Comparison of ENCODE assay signal across 14 cellular contexts in the genomic region with DNA sequence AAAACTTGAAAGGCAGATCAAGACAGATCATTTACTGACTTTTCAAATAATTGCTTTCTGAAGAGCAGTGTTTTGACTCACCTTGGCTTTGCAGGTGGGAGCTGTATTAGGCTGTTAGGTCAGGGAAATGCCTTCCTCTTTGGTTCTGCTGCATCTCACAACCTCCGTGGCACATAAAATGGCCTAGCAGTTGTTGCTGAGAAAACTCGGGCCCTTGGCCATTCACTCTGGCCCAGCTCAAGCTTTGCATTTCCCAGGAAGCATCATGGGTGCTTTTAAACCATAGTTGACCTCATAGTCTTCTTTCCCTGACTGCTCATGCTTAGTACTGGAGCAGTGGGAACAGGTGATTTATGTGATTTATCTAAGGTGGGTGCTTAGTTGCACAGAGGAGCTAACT.
DNase-seq lines count a peak whose midpoint lies in the region; ATAC-seq and TF ChIP-seq lines count a peak whose summit lies in the region.
"Had no signal": no experiment of that assay in that cellular context is flagged by ENCODE, and none has a peak within 500 bp of the region (broad histone marks: within the 10 kb centered on the region; RNA-seq: fewer than 3 reads in every experiment).

No MANE protein-coding gene starts in this region.

- H3K4me2 ChIP-seq in GM23248 (ENCODE audit: unreplicated experiment), result peak overlapping the region; percentile 36
- H3K4me2 ChIP-seq: PC-9 had no signal

- H3K27me3 ChIP-seq in GM23248 (replicated peaks; ENCODE audit: insufficient read depth) (no peaks in the 10 kb centered on the region), brain microvascular endothelial cell (replicated peaks) (no peaks in the 10 kb centered on the region), layer of hippocampus (ENCODE audit: control insufficient read depth, insufficient read depth, low read length) (no peaks in the 10 kb centered on the region), subcutaneous abdominal adipose tissue (ENCODE audit: control insufficient read depth in 5 of 5, insufficient read depth in 4 of 5, low read length in 5 of 5) (no peaks in the 10 kb centered on the region)
- H3K27me3 ChIP-seq: MG63 had no signal

- H3K9ac ChIP-seq in GM23248, result peak overlapping the region; percentile 24; the same call in 1 of the 2 replicates
- H3K9ac ChIP-seq in subcutaneous abdominal adipose tissue (ENCODE audit: low read length in 5 of 5), result peak overlapping the region in 1 of 5 donors; percentile 33

- no peak for ATAC-seq in GM21786 (IDR thresholded peaks at IDR 0.05; ENCODE audit: unreplicated experiment)

- H4K20me1 ChIP-seq in GM23248 (ENCODE audit: insufficient read depth), result no peaks in the 10 kb centered on the region

- in situ Hi-C loops in GM23248 (cut with MboI) (loop anchor here (25.0 kb wide), 1 partner anchor 98 kb away; a partner anchor contains a TSS), brain microvascular endothelial cell (cut with HindIII; ENCODE audit: low pct_ligation_motif_present, low sequenced_read_pairs) (loop anchor here (25.0 kb wide), 1 partner anchor 102 kb away; no protein-coding TSS in a partner anchor)

- peak overlapping the region; percentile 84 for H3K27ac ChIP-seq in GM23248
- peak overlapping the region; percentile 92 for H3K27ac ChIP-seq in brain microvascular endothelial cell
- peak overlapping the region; percentile 35 for H3K27ac ChIP-seq in layer of hippocampus (ENCODE audit: low read depth, low read length)
- peak overlapping the region; percentile 86 for H3K27ac ChIP-seq in subcutaneous abdominal adipose tissue (ENCODE audit: low read depth, low read length)
- H3K27ac ChIP-seq: PC-9 had no signal

- no peaks in the 10 kb centered on the region for H3K79me2 ChIP-seq in GM23248 (ENCODE audit: insufficient read depth)

- TF ChIP-seq CTCF in brain microvascular endothelial cell (IDR thresholded peaks at IDR 0.05; ENCODE audit: low read depth, low read length, missing control alignments), result no peak

- DNase-seq in GM23248, result no peak
- DNase-seq in brain microvascular endothelial cell, result no peak
- DNase-seq in NCI-H2227 treated with DMSO at 0.1 percent for 48 hours (lab: John Stamatoyannopoulos, UW), result no peak
- no peak for DNase-seq in NAMALWA (ENCODE audit: low spot score)
- no peak for DNase-seq in NCI-H1694 treated with DMSO at 0.1 percent for 48 hours (lab: John Stamatoyannopoulos, UW)
- DNase-seq: naive thymus-derived CD4-positive, alpha-beta T cell; NCI-H2081; NCI-H526 treated with DMSO at 0.1 percent for 48 hours; SW 1271 had no signal

- H3K4me3 ChIP-seq in GM23248 (no peak overlapping the region), brain microvascular endothelial cell (ENCODE audit: low read depth, low read length) (no peak overlapping the region), subcutaneous abdominal adipose tissue (ENCODE audit: low read depth in 1 of 5, low read length in 5 of 5) (peak overlapping the region in 1 of 5 donors; percentile 45)
- H3K4me3 ChIP-seq: MG63, PC-9 had no signal

- no peaks in the 10 kb centered on the region for H3K36me3 ChIP-seq in GM23248 (ENCODE audit: low read depth)
- H3K36me3 ChIP-seq in brain microvascular endothelial cell (replicated peaks), result no peaks in the 10 kb centered on the region
- no peaks in the 10 kb centered on the region for H3K36me3 ChIP-seq in subcutaneous abdominal adipose tissue (ENCODE audit: control insufficient read depth in 5 of 5, insufficient read depth in 5 of 5, low read length in 5 of 5)
- H3K36me3 ChIP-seq: MG63 had no signal

- 66 to 67% methylated on average over 2 of the region's 2 CpGs for WGBS in GM23248 (ENCODE audit: low coverage in 1 of 2, low lambda C conversion rate in 2 of 2, missing lambda C conversion rate in 2 of 2), 2 experiments

- H3K9me3 ChIP-seq in GM23248 (ENCODE audit: low read depth) (no peaks in the 10 kb centered on the region), subcutaneous abdominal adipose tissue (ENCODE audit: control insufficient read depth in 5 of 5, low read length in 5 of 5) (no peaks in the 10 kb centered on the region)
- H3K9me3 ChIP-seq: MG63 had no signal

- peaks cover 26% of the 10 kb centered on the region for H3F3A ChIP-seq in GM23248 (ENCODE audit: insufficient read depth)

- peaks cover 30% of the 10 kb centered on the region for H3K4me1 ChIP-seq in GM23248 (ENCODE audit: insufficient read depth)
- H3K4me1 ChIP-seq in subcutaneous abdominal adipose tissue (ENCODE audit: control insufficient read depth in 5 of 5, insufficient read depth in 5 of 5, low read length in 5 of 5), result peaks cover 26 to 51% (median 41%) of the 10 kb centered on the region in 5 donors

- no peak overlapping the region for H2AFZ ChIP-seq in GM23248
- H2AFZ ChIP-seq: PC-9 had no signal

- H3K9me2 ChIP-seq in GM23248 (ENCODE audit: insufficient read depth), result no peaks in the 10 kb centered on the region

Comparison
In these comparisons a context has a peak if more than half of its experiments do, and no peak if none do; other contexts are left out.
1. H3K27ac ChIP-seq: peak in every context shown above with its lines; median percentile 92 in brain microvascular endothelial cell; 86 in subcutaneous abdominal adipose tissue; 84 in GM23248; 35 in layer of hippocampus.